ENCODE assay signal across 21 cellular contexts in genomic region chr9:86943871-86944240, GRCh38. TPM values are rescaled to one million over a fixed set of nuclear protein-coding genes. Genes with fewer than 3 reads are reported as not detected.
DNase-seq lines count a peak whose midpoint lies in the region; ATAC-seq, FAIRE-seq and TF ChIP-seq lines count a peak whose summit lies in the region.
"Had no signal": no experiment of that assay in that cellular context is flagged by ENCODE, and none has a peak within 500 bp of the region (broad histone marks: within the 10 kb centered on the region; RNA-seq: fewer than 3 reads in every experiment).

No MANE protein-coding gene starts in this region.

- H3K4me3 ChIP-seq in AG10803 (ENCODE audit: low read length) (peak overlapping the region; percentile 97), astrocyte of the cerebellum (ENCODE audit: low read depth, low read length) (peak overlapping the region; percentile 22), iPS-15b (ENCODE audit: low read depth, low read length) (peak overlapping the region; percentile 23), psoas muscle (peak overlapping the region; percentile 86)

- H3K9ac ChIP-seq in iPS-15b (ENCODE audit: low read depth, low read length): no peak overlapping the region

- TF ChIP-seq CTCF in AG10803 (conservative IDR thresholded peaks at IDR 0.05; ENCODE audit: low read length): no peak
- TF ChIP-seq CTCF in astrocyte of the cerebellum (IDR thresholded peaks at IDR 0.05; ENCODE audit: low read depth, low read length, missing control alignments): no peak
- TF ChIP-seq CTCF in psoas muscle (IDR thresholded peaks at IDR 0.05): no peak

- FAIRE-seq in GM12892 (lab: Jason Lieb, UNC): no peak
- FAIRE-seq: GM18507, GM19239 had no signal

- H3K27me3 ChIP-seq in iPS-15b (ENCODE audit: control insufficient read depth, insufficient read depth, low read length) (peaks cover 43% of the 10 kb centered on the region), psoas muscle (ENCODE audit: insufficient read depth in 3 of 3, low read length in 2 of 3) (peaks cover 0 to 20% (median under 1%) of the 10 kb centered on the region in 3 donors)

- in situ Hi-C loops in astrocyte of the cerebellum (cut with HindIII; ENCODE audit: low sequenced_read_pairs): loop anchor here (25.0 kb wide), 1 partner anchor 307 kb away; no protein-coding TSS in a partner anchor

- H3K36me3 ChIP-seq in iPS-15b (ENCODE audit: control insufficient read depth, insufficient read depth, low read length): no peaks in the 10 kb centered on the region
- H3K36me3 ChIP-seq in psoas muscle (ENCODE audit: insufficient read depth in 1 of 2, low read depth in 1 of 2): no peaks in the 10 kb centered on the region

- no peak for ATAC-seq in psoas muscle
- no peak for ATAC-seq in HG03095 (IDR thresholded peaks at IDR 0.05; ENCODE audit: unreplicated experiment)
- ATAC-seq: activated CD8-positive, alpha-beta memory T cell treated with anti-CD3 and anti-CD28 coated beads, Interleukin-2, amount 10 ng/mL, durations not matched to agents 7 days and 5 days; T-helper 17 cell had no signal

- no peaks in the 10 kb centered on the region for H3K9me3 ChIP-seq in iPS-15b (ENCODE audit: control insufficient read depth, insufficient read depth, low read length)
- no peaks in the 10 kb centered on the region for H3K9me3 ChIP-seq in psoas muscle

- H3K27ac ChIP-seq in psoas muscle: no peak overlapping the region

- DNase-seq in AG10803 (ENCODE audit: low read depth) (no peak), astrocyte of the cerebellum (ENCODE audit: low read depth) (no peak), psoas muscle (peak in 1 of 2 donors; percentile 59), GM12892 (ENCODE audit: insufficient read length) (no peak), SIG-M5 treated with dmso at 0.1 percent for 504 hours (lab: John Stamatoyannopoulos, UW; ENCODE audit: unreplicated experiment) (no peak)
- DNase-seq in activated CD4-positive, CD25-positive, alpha-beta regulatory T cell treated with anti-CD3 and anti-CD28 coated beads, Interleukin-2, amount 50 U/mL, for 72 hours: no peak
- DNase-seq: activated CD4-positive, CD25-positive, alpha-beta regulatory T cell; activated CD8-positive, alpha-beta memory T cell treated with anti-CD3 and anti-CD28 coated beads, Interleukin-2, amount 10 ng/mL, durations not matched to agents 7 days and 5 days; activated effector memory CD4-positive, alpha-beta T cell treated with Interleukin-2 at 50 U/mL for 16 hours; aorta; DMS 273 treated with DMSO at 0.1 percent for 48 hours; Kasumi-1; NCI-H1436 treated with DMSO at 0.1 percent for 48 hours; NK-92 treated with Interleukin-12 subunit alpha and Interleukin-12 subunit beta, amount 100 ng/mL, for 24 hours; nucleus accumbens; stimulated activated naive CD4-positive, alpha-beta T cell; T-helper 17 cell had no signal

- H3K4me1 ChIP-seq in iPS-15b (ENCODE audit: control insufficient read depth, insufficient read depth, low read length) (peaks cover 38% of the 10 kb centered on the region), psoas muscle (peaks cover under 1% of the 10 kb centered on the region)

- 75 to 94% (median 88%) methylated on average over 1 of the region's 1 CpG for WGBS in psoas muscle, 3 donors

- intact Hi-C loops in psoas muscle (cut with DNase I): loop anchor here (10.0 kb wide), 2 partner anchors 381 to 509 kb away; no protein-coding TSS in a partner anchor

- TF ChIP-seq POLR2A in GM12892 (IDR thresholded peaks at IDR 0.05; ENCODE audit: low read depth, low read length): no peak

RNA-seq across cellular contexts. Expression of gene GAS1, which starts 3.5 kb away (rescaled TPM):
- total RNA-seq in psoas muscle: 10 to 100 TPM in 3 of 4 donors, 1 to 10 TPM in 1; 6.8 to 19.1 (median 11.0) TPM
- 10 to 100 TPM; 13.0 to 18.3 (median 13.7) TPM for polyA plus RNA-seq in psoas muscle
- polyA plus RNA-seq in GM12892 (2012; ENCODE audit: missing spikeins): not detected

Comparison
In these comparisons a context has a peak if more than half of its experiments do, and no peak if none do; other contexts are left out.
1. H3K4me3 ChIP-seq: peak in every context shown above with its lines; median percentile 97 in AG10803; 86 in psoas muscle; 23 in iPS-15b; 22 in astrocyte of the cerebellum.